12 cellular contexts compared by ENCODE assay signal in genomic region chr18:77098554-77099174, GRCh38. TPM values are rescaled to one million over a fixed set of nuclear protein-coding genes. Genes with fewer than 3 reads are reported as not detected.
DNase-seq lines count a peak whose midpoint lies in the region; ATAC-seq, FAIRE-seq and TF ChIP-seq lines count a peak whose summit lies in the region.
"Had no signal": no experiment of that assay in that cellular context is flagged by ENCODE, and none has a peak within 500 bp of the region (broad histone marks: within the 10 kb centered on the region; RNA-seq: fewer than 3 reads in every experiment).

No MANE protein-coding gene starts in this region.

- H3K79me2 ChIP-seq in astrocyte (ENCODE audit: insufficient read depth, low read length), result no peaks in the 10 kb centered on the region

- H3K36me3 ChIP-seq in astrocyte (ENCODE audit: insufficient read depth, low read length), result no peaks in the 10 kb centered on the region
- H3K36me3 ChIP-seq in vagina, result no peaks in the 10 kb centered on the region
- H3K36me3 ChIP-seq: adrenal gland had no signal

- peak overlapping the region; percentile 64 for H2AFZ ChIP-seq in astrocyte (ENCODE audit: low read depth, low read length)

- H3K9me3 ChIP-seq in astrocyte (ENCODE audit: insufficient read depth, low read depth, low read length) (no peaks in the 10 kb centered on the region), vagina (no peaks in the 10 kb centered on the region)
- H3K9me3 ChIP-seq: adrenal gland had no signal

- H3K4me1 Mint-ChIP-seq in astrocyte (ENCODE audit: low read depth, unreplicated experiment), result peaks cover 34% of the 10 kb centered on the region
- peaks cover 79% of the 10 kb centered on the region for H3K4me1 Mint-ChIP-seq in mesothelial cell of epicardium

- peak; percentile 26 for ATAC-seq in Right ventricle myocardium inferior
- no peak for ATAC-seq in GM18517 (IDR thresholded peaks at IDR 0.05; ENCODE audit: unreplicated experiment)

- peak overlapping the region; percentile 58 for H3K9ac ChIP-seq in astrocyte (ENCODE audit: low read length)

- TF ChIP-seq CTCF in astrocyte (IDR thresholded peaks at IDR 0.05; ENCODE audit: insufficient read depth, low read depth, low read length) (no peak), mesothelial cell of epicardium (IDR thresholded peaks at IDR 0.05; ENCODE audit: unreplicated experiment) (no peak), vagina (IDR thresholded peaks at IDR 0.05) (no peak)

- H3K4me1 ChIP-seq in astrocyte (ENCODE audit: insufficient read depth, low read length) (peaks cover 40% of the 10 kb centered on the region), vagina (peaks cover 81% of the 10 kb centered on the region)

- H3K9me3 Mint-ChIP-seq in astrocyte (ENCODE audit: unreplicated experiment) (no peaks in the 10 kb centered on the region), mesothelial cell of epicardium (no peaks in the 10 kb centered on the region)

- H3K4me3 Mint-ChIP-seq in astrocyte (ENCODE audit: unreplicated experiment) (no peak overlapping the region), mesothelial cell of epicardium (peak overlapping the region; percentile 40)

- no peaks in the 10 kb centered on the region for H3K27me3 Mint-ChIP-seq in astrocyte (ENCODE audit: low read depth, unreplicated experiment)
- H3K27me3 Mint-ChIP-seq in mesothelial cell of epicardium (ENCODE audit: low read depth), result peaks cover 2% of the 10 kb centered on the region

- DNase-seq in Right ventricle myocardium inferior (ENCODE audit: missing footprints) (peak; percentile 60), cardiac septum (ENCODE audit: low spot score) (no peak), astrocyte (ENCODE audit: low read depth) (no peak), mesothelial cell of epicardium (ENCODE audit: low spot score in 2 of 2, unreplicated experiment in 2 of 2) (peak in 1 of 2 experiments; percentile 56), vagina (ENCODE audit: extremely low spot score in 2 of 2) (no peak), amniotic stem cell (lab: John Stamatoyannopoulos, UW) (no peak), SK-N-DZ (ENCODE audit: low spot score) (no peak)
- DNase-seq: adrenal gland; DMS79 treated with DMSO at 0.1 percent for 48 hours; GOT3; stimulated activated CD4-positive, alpha-beta T cell treated with anti-CD3 and anti-CD28 coated beads, Interleukin-2, amount 100 ng/mL, for 24 hours had no signal

- TF ChIP-seq POLR2A in vagina (IDR thresholded peaks at IDR 0.05), result no peak

- FAIRE-seq in astrocyte (lab: Jason Lieb, UNC), result no peak

- H3K4me3 ChIP-seq in astrocyte (ENCODE audit: insufficient read depth, low read depth, low read length) (peak overlapping the region; percentile 26), vagina (no peak overlapping the region)
- H3K4me3 ChIP-seq: adrenal gland had no signal

- peak overlapping the region; percentile 29 for H3K27ac ChIP-seq in astrocyte (ENCODE audit: low read depth, low read length)
- H3K27ac ChIP-seq in vagina, result peak overlapping the region; percentile 98

- H4K20me1 ChIP-seq in astrocyte (ENCODE audit: insufficient read depth, low read length), result no peaks in the 10 kb centered on the region

- H3K36me3 Mint-ChIP-seq in astrocyte (ENCODE audit: low read depth, unreplicated experiment) (peaks cover 2% of the 10 kb centered on the region), mesothelial cell of epicardium (no peaks in the 10 kb centered on the region)

- intact Hi-C loops in Right ventricle myocardium inferior (cut with DNase I), result no loop called here
- intact Hi-C loops in cardiac septum (cut with DNase I), result no loop called here
- intact Hi-C loops in vagina (cut with DNase I), result no loop called here

- H3K27ac Mint-ChIP-seq in astrocyte (ENCODE audit: unreplicated experiment) (peak overlapping the region; percentile 62), mesothelial cell of epicardium (peak overlapping the region; percentile 78)

- H3K27me3 ChIP-seq in astrocyte (ENCODE audit: insufficient read depth, low read length) (no peaks in the 10 kb centered on the region), vagina (no peaks in the 10 kb centered on the region)
- H3K27me3 ChIP-seq: adrenal gland had no signal

- peak overlapping the region; percentile 75 for H3K4me2 ChIP-seq in astrocyte (ENCODE audit: low read length)

RNA-seq across cellular contexts. Expression of gene MBP, which starts 33.9 kb away (rescaled TPM):
- 34.9 TPM for total RNA-seq in Right ventricle myocardium inferior
- 37.7 TPM for total RNA-seq in cardiac septum
- total RNA-seq in astrocyte, result 10.8 and 11.4 TPM in 2 replicates
- total RNA-seq in mesothelial cell of epicardium, result 19.1 to 20.8 TPM (median 20.6 TPM) in 3 replicates
- 33.6 TPM for total RNA-seq in vagina
- not detected in 2 replicates for polyA plus RNA-seq in SK-N-DZ (2014; cell fraction: cytosol; rRNA removed)
- not detected in 2 replicates for polyA plus RNA-seq in SK-N-DZ (2014; cell fraction: nucleus; rRNA removed)
